Comparison of ENCODE assay signal across 1 cellular context in the genomic region with DNA sequence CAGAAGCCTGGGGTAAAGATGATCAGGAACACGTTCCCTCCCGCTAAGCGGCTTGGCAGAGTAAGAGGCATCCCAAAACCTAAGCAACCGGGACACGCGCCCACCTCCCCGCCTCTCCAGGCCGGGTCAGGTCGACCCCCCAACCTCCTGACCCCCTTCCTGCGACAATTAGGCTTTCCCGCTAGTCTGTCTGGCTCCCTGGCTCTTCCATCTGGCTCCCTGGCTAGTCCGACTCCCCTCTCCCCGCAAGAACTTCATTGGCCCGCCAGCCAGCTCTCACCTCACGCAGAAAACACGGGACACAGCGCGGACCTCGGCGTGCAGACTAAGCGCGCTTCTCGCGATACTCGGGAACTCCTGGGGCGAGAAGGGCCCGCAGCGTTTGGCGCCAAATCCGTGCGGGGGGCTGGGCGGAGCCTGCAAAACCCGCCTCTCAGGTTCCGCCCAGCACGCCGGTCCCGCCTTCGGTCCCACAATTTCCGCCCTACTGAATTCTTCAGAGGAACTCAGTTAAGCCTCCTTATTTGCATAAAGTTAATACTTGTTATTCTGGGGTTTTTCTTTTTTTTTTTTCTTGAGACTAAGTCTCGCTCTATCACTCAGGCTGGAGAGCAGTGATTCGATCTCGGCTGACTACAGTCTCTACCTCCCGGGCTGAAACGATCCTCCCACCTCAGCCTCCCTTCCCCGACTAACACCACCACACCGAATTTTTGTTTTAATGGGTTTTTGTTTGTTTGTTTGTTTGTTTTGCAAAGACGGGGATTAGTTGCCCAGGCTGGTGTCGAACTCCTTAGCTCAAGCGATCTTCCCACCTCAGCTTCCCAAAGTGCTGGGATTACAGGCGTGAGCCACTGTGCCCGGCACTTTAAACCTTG.
TF ChIP-seq lines count a peak whose summit lies in the region.

A gene with protein sequence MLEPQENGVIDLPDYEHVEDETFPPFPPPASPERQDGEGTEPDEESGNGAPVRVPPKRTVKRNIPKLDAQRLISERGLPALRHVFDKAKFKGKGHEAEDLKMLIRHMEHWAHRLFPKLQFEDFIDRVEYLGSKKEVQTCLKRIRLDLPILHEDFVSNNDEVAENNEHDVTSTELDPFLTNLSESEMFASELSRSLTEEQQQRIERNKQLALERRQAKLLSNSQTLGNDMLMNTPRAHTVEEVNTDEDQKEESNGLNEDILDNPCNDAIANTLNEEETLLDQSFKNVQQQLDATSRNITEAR (minus strand): TSS at position 327 of the 878 bp plus-strand sequence. CDS start 3,738 bp downstream, outside the sequence.

TF ChIP-seq in HepG2, 621 proteins besides CTCF, POLR2A, EP300 and RAD21 (continued from another document and continues in another):
- TF ChIP-seq, protein P1, sequence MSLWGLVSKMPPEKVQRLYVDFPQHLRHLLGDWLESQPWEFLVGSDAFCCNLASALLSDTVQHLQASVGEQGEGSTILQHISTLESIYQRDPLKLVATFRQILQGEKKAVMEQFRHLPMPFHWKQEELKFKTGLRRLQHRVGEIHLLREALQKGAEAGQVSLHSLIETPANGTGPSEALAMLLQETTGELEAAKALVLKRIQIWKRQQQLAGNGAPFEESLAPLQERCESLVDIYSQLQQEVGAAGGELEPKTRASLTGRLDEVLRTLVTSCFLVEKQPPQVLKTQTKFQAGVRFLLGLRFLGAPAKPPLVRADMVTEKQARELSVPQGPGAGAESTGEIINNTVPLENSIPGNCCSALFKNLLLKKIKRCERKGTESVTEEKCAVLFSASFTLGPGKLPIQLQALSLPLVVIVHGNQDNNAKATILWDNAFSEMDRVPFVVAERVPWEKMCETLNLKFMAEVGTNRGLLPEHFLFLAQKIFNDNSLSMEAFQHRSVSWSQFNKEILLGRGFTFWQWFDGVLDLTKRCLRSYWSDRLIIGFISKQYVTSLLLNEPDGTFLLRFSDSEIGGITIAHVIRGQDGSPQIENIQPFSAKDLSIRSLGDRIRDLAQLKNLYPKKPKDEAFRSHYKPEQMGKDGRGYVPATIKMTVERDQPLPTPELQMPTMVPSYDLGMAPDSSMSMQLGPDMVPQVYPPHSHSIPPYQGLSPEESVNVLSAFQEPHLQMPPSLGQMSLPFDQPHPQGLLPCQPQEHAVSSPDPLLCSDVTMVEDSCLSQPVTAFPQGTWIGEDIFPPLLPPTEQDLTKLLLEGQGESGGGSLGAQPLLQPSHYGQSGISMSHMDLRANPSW (CRISPR knock-in tag; IDR thresholded peaks at IDR 0.05; ENCODE audit: borderline replicate concordance) = no peak
- TF ChIP-seq PRDM15 (CRISPR knock-in tag; IDR thresholded peaks at IDR 0.05) (peak; percentile 19; the same call in 1 of the 2 replicates), ZBTB39 (CRISPR knock-in tag; IDR thresholded peaks at IDR 0.05) (no peak), ZNF512B (CRISPR knock-in tag; IDR thresholded peaks at IDR 0.05; ENCODE audit: borderline replicate concordance) (no peak), ZNF275 (CRISPR knock-in tag; IDR thresholded peaks at IDR 0.05; ENCODE audit: borderline replicate concordance) (no peak), ZNF446 (CRISPR knock-in tag; IDR thresholded peaks at IDR 0.05) (peak; percentile 74; the same call in 1 of the 2 replicates), SP2 (CRISPR knock-in tag; IDR thresholded peaks at IDR 0.05) (peak; percentile 73), AHR (CRISPR knock-in tag; IDR thresholded peaks at IDR 0.05) (no peak), KDM1A (CRISPR knock-in tag; IDR thresholded peaks at IDR 0.05) (no peak), CBFB (CRISPR knock-in tag; IDR thresholded peaks at IDR 0.05) (no peak), TAF1 (CRISPR knock-in tag; IDR thresholded peaks at IDR 0.05) (peak; percentile 69), E2F1 (CRISPR knock-in tag; IDR thresholded peaks at IDR 0.05) (peak; percentile 99), PCBP1 (IDR thresholded peaks at IDR 0.05; ENCODE audit: borderline replicate concordance, low read depth, low read length) (0 out of 2 replicates have a peak, but pooled peaks have one; percentile 17), KAT2B (IDR thresholded peaks at IDR 0.05; ENCODE audit: borderline replicate concordance, low read depth, low read length) (no peak), ZNF484 (CRISPR knock-in tag; IDR thresholded peaks at IDR 0.05; ENCODE audit: borderline replicate concordance, low read depth) (no peak), MAX (IDR thresholded peaks at IDR 0.05) (peak; percentile 92), ZNF816 (CRISPR knock-in tag; IDR thresholded peaks at IDR 0.05; ENCODE audit: borderline replicate concordance) (no peak), ZNF549 (CRISPR knock-in tag; IDR thresholded peaks at IDR 0.05) (0 out of 2 replicates have a peak, but pooled peaks have one; percentile 45), ZNF432 (CRISPR knock-in tag; IDR thresholded peaks at IDR 0.05; ENCODE audit: borderline replicate concordance) (no peak), KDM5B (CRISPR knock-in tag; IDR thresholded peaks at IDR 0.05; ENCODE audit: borderline replicate concordance) (peak; percentile 86; the same call in 1 of the 2 replicates), ATF7-NPFF (CRISPR knock-in tag; IDR thresholded peaks at IDR 0.05; ENCODE audit: low read depth) (peak; percentile 88; the same call in 1 of the 2 replicates), ELF3 (CRISPR knock-in tag; IDR thresholded peaks at IDR 0.05) (peak; percentile 75), ZNF644 (CRISPR knock-in tag; IDR thresholded peaks at IDR 0.05; ENCODE audit: low read depth) (no peak), ZBTB20 (CRISPR knock-in tag; IDR thresholded peaks at IDR 0.05; ENCODE audit: borderline replicate concordance, low read depth) (peak; percentile 48; the same call in 1 of the 2 replicates), TCF12 (IDR thresholded peaks at IDR 0.05) (no peak), TCF12 (CRISPR knock-in tag; IDR thresholded peaks at IDR 0.05) (no peak), FOXK1 (CRISPR knock-in tag; IDR thresholded peaks at IDR 0.05; ENCODE audit: borderline replicate concordance, low read depth) (no peak), NCOA2 (CRISPR knock-in tag; IDR thresholded peaks at IDR 0.05) (peak; percentile 21; the same call in 1 of the 2 replicates), ZNF550 (CRISPR knock-in tag; IDR thresholded peaks at IDR 0.05; ENCODE audit: borderline replicate concordance) (no peak), ZNF232 (CRISPR knock-in tag; IDR thresholded peaks at IDR 0.05; ENCODE audit: borderline replicate concordance) (peak; percentile 37; the same call in 1 of the 2 replicates), SIN3B (IDR thresholded peaks at IDR 0.05; ENCODE audit: low read length) (no peak), ZNF788 (CRISPR knock-in tag; IDR thresholded peaks at IDR 0.05; ENCODE audit: borderline replicate concordance) (peak; percentile 79; the same call in 1 of the 2 replicates), FOXM1 (CRISPR knock-in tag; IDR thresholded peaks at IDR 0.05) (no peak), MXD1 (CRISPR knock-in tag; IDR thresholded peaks at IDR 0.05) (peak; percentile 41; the same call in 1 of the 2 replicates)
- TF ChIP-seq, protein P2, sequence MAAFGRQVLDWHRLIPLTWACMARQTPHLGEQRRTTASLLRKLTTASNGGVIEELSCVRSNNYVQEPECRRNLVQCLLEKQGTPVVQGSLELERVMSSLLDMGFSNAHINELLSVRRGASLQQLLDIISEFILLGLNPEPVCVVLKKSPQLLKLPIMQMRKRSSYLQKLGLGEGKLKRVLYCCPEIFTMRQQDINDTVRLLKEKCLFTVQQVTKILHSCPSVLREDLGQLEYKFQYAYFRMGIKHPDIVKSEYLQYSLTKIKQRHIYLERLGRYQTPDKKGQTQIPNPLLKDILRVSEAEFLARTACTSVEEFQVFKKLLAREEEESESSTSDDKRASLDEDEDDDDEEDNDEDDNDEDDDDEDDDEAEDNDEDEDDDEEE (CRISPR knock-in tag; IDR thresholded peaks at IDR 0.05) = peak; percentile 88
